ENCODE assay signal across 9 cellular contexts in genomic region chr2:143397886-143398614, GRCh38.
DNase-seq lines count a peak whose midpoint lies in the region; ATAC-seq and TF ChIP-seq lines count a peak whose summit lies in the region.
"Had no signal": no experiment of that assay in that cellular context is flagged by ENCODE, and none has a peak within 500 bp of the region (broad histone marks: within the 10 kb centered on the region; RNA-seq: fewer than 3 reads in every experiment).

No MANE protein-coding gene starts in this region.

- H3K9me3 ChIP-seq in adrenal gland (replicated peaks in 1 of 3) = no peaks in the 10 kb centered on the region

- ATAC-seq in GM21576 (IDR thresholded peaks at IDR 0.05; ENCODE audit: unreplicated experiment) = peak; percentile 79

- no peaks in the 10 kb centered on the region for H3K36me3 ChIP-seq in adrenal gland (replicated peaks in 1 of 2)

- H3K4me3 ChIP-seq in GM12865 (ENCODE audit: low read depth, low read length) = no peak overlapping the region
- no peak overlapping the region for H3K4me3 ChIP-seq in adrenal gland

- POLR2A ChIA-PET in GM10248 (lab: Yijun Ruan, JAX) = no interaction called here

- CTCF ChIA-PET in GM10248 (lab: Yijun Ruan, JAX) = no interaction called here

- DNase-seq in GM12865 (ENCODE audit: low read depth) = peak; percentile 7
- peak; percentile 38 for DNase-seq in M059J (ENCODE audit: low read depth)
- DNase-seq in kidney glomerular epithelial cell (lab: John Stamatoyannopoulos, UW) = peak; percentile 5
- DNase-seq in adrenal gland = no peak
- no peak for DNase-seq in C1 segment of cervical spinal cord (lab: John Stamatoyannopoulos, UW)
- DNase-seq in GM10248 (ENCODE audit: extremely low spot score) = no peak
- no peak for DNase-seq in amygdala (lab: John Stamatoyannopoulos, UW)

- H3K27me3 ChIP-seq in adrenal gland = no peaks in the 10 kb centered on the region

- intact Hi-C loops in adrenal gland (cut with DNase I) = no loop called here

- WGBS in adrenal gland, 4 donors = 64 to 80% (median 72%) methylated on average over 3 of the region's 3 CpGs

- no peak for TF ChIP-seq CTCF in GM12865 (IDR thresholded peaks at IDR 0.05; ENCODE audit: insufficient read depth, low read depth, low read length, missing control alignments)
- TF ChIP-seq CTCF in adrenal gland (IDR thresholded peaks at IDR 0.05) = no peak
- no peak for TF ChIP-seq CTCF in GM10248 (IDR thresholded peaks at IDR 0.05; ENCODE audit: control extremely low read depth, extremely low read depth, low read depth, missing control alignments)

- no peaks in the 10 kb centered on the region for H3K4me1 ChIP-seq in adrenal gland (replicated peaks in 1 of 2)
- H3K4me1 ChIP-seq: parathyroid adenoma had no signal

- no peak for TF ChIP-seq POLR2A in adrenal gland (IDR thresholded peaks at IDR 0.05)

- no peak overlapping the region for H3K27ac ChIP-seq in adrenal gland
- H3K27ac ChIP-seq: parathyroid adenoma had no signal

Comparison
In these comparisons a context has a peak if more than half of its experiments do, and no peak if none do; other contexts are left out.
1. DNase-seq: peak in GM12865 (single experiment), M059J (single experiment) and kidney glomerular epithelial cell (single experiment); none in adrenal gland (0 of 7), C1 segment of cervical spinal cord (0 of 14), GM10248 (single experiment) and amygdala (0 of 56).